In the genomic region with DNA sequence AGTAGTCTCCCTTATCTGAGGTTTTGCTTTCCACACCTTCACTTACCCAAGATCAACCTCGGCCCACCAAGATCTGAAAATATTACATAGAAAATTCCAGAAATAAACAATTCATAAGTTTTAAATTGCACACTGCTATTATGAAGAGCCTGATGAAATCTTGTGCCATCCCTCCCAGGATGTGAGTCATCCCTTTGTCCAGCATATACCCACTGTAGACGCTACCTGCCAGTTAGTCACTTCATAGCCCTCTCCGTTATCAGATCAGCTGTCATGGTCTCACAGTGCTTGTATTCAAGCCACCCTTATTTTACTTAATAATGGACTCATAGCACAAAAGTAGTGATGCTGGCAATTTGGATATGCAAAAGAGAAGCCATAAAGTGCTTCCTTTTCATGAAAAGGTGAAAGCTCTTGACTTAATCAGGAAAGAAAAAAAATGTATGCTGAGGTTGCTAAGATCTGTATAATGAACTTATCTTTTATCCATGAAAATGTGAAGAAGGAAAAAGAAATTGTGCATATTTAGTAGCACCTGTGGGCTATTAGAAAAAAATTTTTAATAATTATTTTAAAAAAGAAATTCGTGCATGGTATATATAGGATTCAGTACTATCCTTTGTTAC, we compare ENCODE assay signal across 11 cellular contexts. TPM values are rescaled to one million over a fixed set of nuclear protein-coding genes. Genes with fewer than 3 reads are reported as not detected.
DNase-seq lines count a peak whose midpoint lies in the region; ATAC-seq and TF ChIP-seq lines count a peak whose summit lies in the region.
"Had no signal": no experiment of that assay in that cellular context is flagged by ENCODE, and none has a peak within 500 bp of the region (broad histone marks: within the 10 kb centered on the region; RNA-seq: fewer than 3 reads in every experiment).

No MANE protein-coding gene starts in this region.

- H3K9me3 ChIP-seq in PC-3 (ENCODE audit: low read length) (peaks cover 5% of the 10 kb centered on the region; the same call in 1 of the 2 replicates), HAP-1 (no peaks in the 10 kb centered on the region)

- in situ Hi-C loops in HAP-1 (cut with MboI; ENCODE audit: low sequenced_read_pairs), result no loop called here

- H4K20me1 ChIP-seq in PC-3 (ENCODE audit: low read length), result no peaks in the 10 kb centered on the region

- H3K4me1 ChIP-seq in PC-3 (ENCODE audit: insufficient read depth, low read length), result peaks cover 20% of the 10 kb centered on the region
- H3K4me1 ChIP-seq in HAP-1, result no peaks in the 10 kb centered on the region; the same call in 1 of the 2 replicates
- H3K4me1 ChIP-seq: heart left ventricle had no signal

- no peaks in the 10 kb centered on the region; the same call in 1 of the 2 replicates for H3K27me3 ChIP-seq in PC-3 (ENCODE audit: low read length)
- no peaks in the 10 kb centered on the region for H3K27me3 ChIP-seq in HAP-1 (ENCODE audit: low read depth)
- H3K27me3 ChIP-seq: heart left ventricle had no signal

- no peak overlapping the region for H3K9ac ChIP-seq in PC-3 (ENCODE audit: low read length)

- CTCF ChIA-PET in PC-3 (lab: Charles Lee), result interaction anchor here (1.0 kb wide), 1 partner anchor 9 kb away, joined by 4 read pairs; no protein-coding TSS in a partner anchor

- no peaks in the 10 kb centered on the region for H3K9me2 ChIP-seq in PC-3 (replicated peaks; ENCODE audit: low read length)

- H3K27ac ChIP-seq in PC-3 (ENCODE audit: low read length), result no peak overlapping the region
- H3K27ac ChIP-seq in caudate nucleus (ENCODE audit: low read depth, low read length), result no peak overlapping the region
- H3K27ac ChIP-seq: heart left ventricle had no signal

- H3K36me3 ChIP-seq in PC-3 (ENCODE audit: low read depth, low read length), result no peaks in the 10 kb centered on the region
- H3K36me3 ChIP-seq in HAP-1 (replicated peaks), result no peaks in the 10 kb centered on the region
- H3K36me3 ChIP-seq: heart left ventricle had no signal

- intact Hi-C loops in PC-3 (cut with micrococcal nuclease), result loop anchor here (1.0 to 10.0 kb wide), 4 partner anchors 220 to 497 kb away; a partner anchor contains a TSS

- H3K79me2 ChIP-seq in PC-3 (ENCODE audit: low read length), result no peaks in the 10 kb centered on the region

- BruUV-seq in PC-3 (replicated peaks; lab: Mats Ljungman, UMichigan), result TSS peak; percentile 94

- peaks cover 6% of the 10 kb centered on the region for H3F3A ChIP-seq in PC-3 (ENCODE audit: low read length, unreplicated experiment)

- no peak for TF ChIP-seq CTCF in PC-3 (conservative IDR thresholded peaks at IDR 0.05; ENCODE audit: low read depth, low read length)

- POLR2A ChIA-PET in PC-3 (lab: Charles Lee; ENCODE audit: unreplicated experiment), result interaction anchor here (0.7 kb wide), 1 partner anchor 363 kb away, joined by 4 read pairs; no protein-coding TSS in a partner anchor

- ATAC-seq in PC-3 (peak; percentile 99), GM18867 (IDR thresholded peaks at IDR 0.05; ENCODE audit: unreplicated experiment) (no peak)
- ATAC-seq: heart left ventricle, sciatic nerve had no signal

- peak overlapping the region; percentile 24 for H3K4me2 ChIP-seq in PC-3 (ENCODE audit: low read length)

- H3K4me3 ChIP-seq in PC-3 (ENCODE audit: low read length) (no peak overlapping the region), skeletal muscle cell (ENCODE audit: low read depth, low read length) (no peak overlapping the region), HAP-1 (no peak overlapping the region)
- H3K4me3 ChIP-seq: heart left ventricle had no signal

- DNase-seq in HCEC 1CT, result peak; percentile 64
- peak; percentile 100 for DNase-seq in PC-3
- peak; percentile 91 for DNase-seq in dedifferentiated amniotic fluid mesenchymal stem cell (ENCODE audit: extremely low spot score)
- DNase-seq in skeletal muscle cell (ENCODE audit: low read depth), result peak; percentile 66
- no peak for DNase-seq in caudate nucleus (lab: John Stamatoyannopoulos, UW)
- DNase-seq in HAP-1 (ENCODE audit: low spot score in 2 of 2), result no peak
- DNase-seq in activated CD8-positive, alpha-beta memory T cell treated with anti-CD3 and anti-CD28 coated beads, Interleukin-2, amount 50 U/mL, for 4 hours, result no peak
- DNase-seq: heart left ventricle, NCI-H510A had no signal

- no peak overlapping the region for H2AFZ ChIP-seq in PC-3 (ENCODE audit: low read length)

RNA-seq across cellular contexts. Expression of a gene that starts 9.8 kb away (rescaled TPM):
- 230 and 275 TPM in 2 replicates for total RNA-seq in PC-3 (2014; rRNA removed)

RNA-seq across cellular contexts. Expression of a gene that starts 15.2 kb away (rescaled TPM):
- 282 and 283 TPM in 2 replicates for total RNA-seq in PC-3 (2014; rRNA removed)

Comparison
In these comparisons a context has a peak if more than half of its experiments do, and no peak if none do; other contexts are left out.
1. DNase-seq: peak in HCEC 1CT (single experiment), PC-3 (single experiment), dedifferentiated amniotic fluid mesenchymal stem cell (single experiment) and skeletal muscle cell (single experiment); none in caudate nucleus (0 of 61), HAP-1 (0 of 2) and activated CD8-positive, alpha-beta memory T cell treated with anti-CD3 and anti-CD28 coated beads, Interleukin-2, amount 50 U/mL, for 4 hours (single experiment).